ENCODE assay signal across 39 cellular contexts in genomic region chr5:161865510-161865909, GRCh38. TPM values are rescaled to one million over a fixed set of nuclear protein-coding genes. Genes with fewer than 3 reads are reported as not detected.
"Had no signal": no experiment of that assay in that cellular context is flagged by ENCODE, and none has a peak within 500 bp of the region (broad histone marks: within the 10 kb centered on the region; RNA-seq: fewer than 3 reads in every experiment).

No MANE protein-coding gene starts in this region.

- H3K36me3 ChIP-seq: adrenal gland, brain microvascular endothelial cell, breast epithelium, WERI-Rb-1 had no signal

- H3K27me3 ChIP-seq: adrenal gland, body of pancreas, brain microvascular endothelial cell, breast epithelium had no signal

- ATAC-seq: activated CD4-positive, CD25-positive, alpha-beta regulatory T cell treated with anti-CD3 and anti-CD28 coated beads, Interleukin-2, amount 50 U/mL, for 24 hours; activated CD8-positive, alpha-beta T cell treated with anti-CD3 and anti-CD28 coated beads for 36 hours; activated naive CD4-positive, alpha-beta T cell treated with anti-CD3 and anti-CD28 coated beads, Interleukin-2, amount 50 U/mL, for 72 hours; activated T-cell treated with anti-CD3 and anti-CD28 coated beads, Interleukin-2, amount 50 U/mL, for 4 hours; activated T-cell treated with anti-CD3 and anti-CD28 coated beads, Interleukin-2, amount 50 U/mL, for 72 hours; activated T-helper 17 cell treated with anti-CD3 and anti-CD28 coated beads, Interleukin-2, amount 50 U/mL, for 72 hours; body of pancreas; WTC11 had no signal

- H3K4me1 ChIP-seq: adrenal gland, body of pancreas, breast epithelium had no signal

- H3K4me3 ChIP-seq: adrenal gland, body of pancreas, breast epithelium had no signal

- H3K27ac ChIP-seq: adrenal gland, body of pancreas, brain microvascular endothelial cell, breast epithelium, WERI-Rb-1 had no signal

- DNase-seq: activated CD4-positive, alpha-beta memory T cell treated with anti-CD3 and anti-CD28 coated beads for 36 hours; activated CD4-positive, alpha-beta T cell treated with anti-CD3 and anti-CD28 coated beads for 4 hours; activated CD4-positive, alpha-beta T cell treated with anti-CD3 and anti-CD28 coated beads, Interleukin-2, amount 10 ng/mL, durations not matched to agents 24 days and 14 days; activated CD4-positive, alpha-beta T cell treated with anti-CD3 and anti-CD28 coated beads, Interleukin-2, amount 50 U/mL, for 1 hour; activated CD4-positive, alpha-beta T cell treated with anti-CD3 and anti-CD28 coated beads, Interleukin-2, amount 50 U/mL, for 4 hours; activated CD4-positive, CD25-positive, alpha-beta regulatory T cell; activated CD8-positive, alpha-beta memory T cell treated with anti-CD3 and anti-CD28 coated beads, Interleukin-2, amount 50 U/mL, for 4 hours; activated CD8-positive, alpha-beta T cell treated with anti-CD3 and anti-CD28 coated beads for 36 hours; activated effector memory CD4-positive, alpha-beta T cell treated with anti-CD3 and anti-CD28 coated beads, Interleukin-2, amount 50 U/mL, for 16 hours; activated gamma-delta T cell treated with Interleukin-2 at 50 U/mL for 16 hours; activated naive CD4-positive, alpha-beta T cell; activated naive CD4-positive, alpha-beta T cell treated with anti-CD3 and anti-CD28 coated beads for 36 hours; activated naive CD4-positive, alpha-beta T cell treated with anti-CD3 and anti-CD28 coated beads, Interleukin-2, amount 50 U/mL, for 16 hours; activated naive CD8-positive, alpha-beta T cell treated with anti-CD3 and anti-CD28 coated beads for 36 hours; activated T-cell treated with anti-CD3 and anti-CD28 coated beads for 4 hours; activated T-cell treated with anti-CD3 and anti-CD28 coated beads, Interleukin-2, amount 50 U/mL, for 1 hour; activated T-cell treated with anti-CD3 and anti-CD28 coated beads, Interleukin-2, amount 50 U/mL, for 4 hours; activated T-cell treated with anti-CD3 and anti-CD28 coated beads, Interleukin-2, amount 50 U/mL, for 72 hours; adrenal gland; amniotic stem cell; aorta; body of pancreas; brain microvascular endothelial cell; central memory CD4-positive, alpha-beta T cell; T-helper 1 cell; T-helper 2 cell; T-helper 9 cell; WERI-Rb-1 had no signal

- FAIRE-seq: astrocyte, colon, TTC549 had no signal

- H3K9me3 ChIP-seq: adrenal gland, body of pancreas, breast epithelium had no signal

RNA-seq across cellular contexts. Expression of gene GABRA1, which starts 17.6 kb away (rescaled TPM):
- total RNA-seq: activated CD4-positive, alpha-beta memory T cell treated with anti-CD3 and anti-CD28 coated beads for 36 hours; activated CD4-positive, alpha-beta T cell treated with anti-CD3 and anti-CD28 coated beads, Interleukin-2, amount 10 ng/mL, durations not matched to agents 24 days and 14 days; activated CD8-positive, alpha-beta memory T cell treated with anti-CD3 and anti-CD28 coated beads for 36 hours; activated CD8-positive, alpha-beta T cell treated with anti-CD3 and anti-CD28 coated beads for 36 hours; activated naive CD4-positive, alpha-beta T cell treated with anti-CD3 and anti-CD28 coated beads for 36 hours; activated naive CD4-positive, alpha-beta T cell treated with anti-CD3 and anti-CD28 coated beads, Interleukin-2, amount 50 U/mL, for 72 hours; activated naive CD8-positive, alpha-beta T cell treated with anti-CD3 and anti-CD28 coated beads for 36 hours; activated T-cell treated with anti-CD3 and anti-CD28 coated beads, Interleukin-2, amount 50 U/mL, for 4 hours; activated T-cell treated with anti-CD3 and anti-CD28 coated beads, Interleukin-2, amount 50 U/mL, for 72 hours; activated T-helper 1 cell treated with anti-CD3 and anti-CD28 coated beads, Interleukin-12 subunit alpha, Interleukin-12 subunit beta, Interleukin-2, Interleukin-4 antibody, amounts not matched to agents 30 ng/mL and 10 ng/mL and 1 ng/mL, durations not matched to agents 14 hours and 24 hours and 36 hours; activated T-helper 17 cell treated with anti-CD3 and anti-CD28 coated beads, Interleukin-2, amount 50 U/mL, for 72 hours; aorta; body of pancreas; breast epithelium; cardiac septum had no signal
- polyA plus RNA-seq: aorta had no signal
